In genomic region chr11:64241430-64242153, GRCh38 we compare ENCODE assay signal across 8 cellular contexts. TPM values are rescaled to one million over a fixed set of nuclear protein-coding genes. Genes with fewer than 3 reads are reported as not detected.
A peak's percentile ranks its signal among the peaks of the same experiment; 100 is the strongest.
DNase-seq lines count a peak whose midpoint lies in the region; ATAC-seq and TF ChIP-seq lines count a peak whose summit lies in the region.

No MANE protein-coding gene starts in this region.

- H4K20me1 ChIP-seq in SU-DHL-6 (ENCODE audit: low read depth, low read length) = no peaks in the 10 kb centered on the region

- H3K4me2 ChIP-seq in SU-DHL-6 (ENCODE audit: low read depth, low read length, poor library complexity, severe bottlenecking) = peak overlapping the region; percentile 93

- H3K27me3 ChIP-seq in SU-DHL-6 (ENCODE audit: low read length) = no peaks in the 10 kb centered on the region
- no peaks in the 10 kb centered on the region for H3K27me3 ChIP-seq in left ventricle myocardium inferior (ENCODE audit: low read depth)
- H3K27me3 ChIP-seq in prostate gland (replicated peaks; ENCODE audit: insufficient read depth) = no peaks in the 10 kb centered on the region

- no peaks in the 10 kb centered on the region for H3K27me3 Mint-ChIP-seq in activated naive CD8-positive, alpha-beta T cell treated with anti-CD3 and anti-CD28 coated beads, Interleukin-2, amount 50 U/mL, for 24 hours

- peak; percentile 100 for DNase-seq in GM12865 (ENCODE audit: low read depth)
- DNase-seq in NCI-H1417 (lab: John Stamatoyannopoulos, UW) = peak; percentile 97 to 99 (median 98)
- DNase-seq in activated naive CD8-positive, alpha-beta T cell treated with anti-CD3 and anti-CD28 coated beads, Interleukin-2, amount 50 U/mL, for 24 hours = peak; percentile 100
- DNase-seq in left ventricle myocardium inferior = peak; percentile 100
- DNase-seq in prostate gland (ENCODE audit: low spot score) = peak; percentile 99
- DNase-seq in ureter (ENCODE audit: low spot score) = peak; percentile 100

- peaks cover 22% of the 10 kb centered on the region for H3K79me2 ChIP-seq in SU-DHL-6 (ENCODE audit: insufficient read depth, low read length)

- peak overlapping the region; percentile 72 for H3K9ac ChIP-seq in SU-DHL-6 (ENCODE audit: low read length)

- H3K4me1 Mint-ChIP-seq in activated naive CD8-positive, alpha-beta T cell treated with anti-CD3 and anti-CD28 coated beads, Interleukin-2, amount 50 U/mL, for 24 hours = peaks cover 38% of the 10 kb centered on the region

- TF ChIP-seq CTCF in GM12865 (IDR thresholded peaks at IDR 0.05; ENCODE audit: insufficient read depth, low read depth, low read length, missing control alignments) = no peak
- TF ChIP-seq CTCF in SU-DHL-6 (IDR thresholded peaks at IDR 0.05; ENCODE audit: insufficient read depth, low read length, poor library complexity, severe bottlenecking) = no peak
- peak; percentile 7 for TF ChIP-seq CTCF in left ventricle myocardium inferior (IDR thresholded peaks at IDR 0.05; ENCODE audit: borderline replicate concordance)
- peak in 1 of 4 experiments; percentile 27 for TF ChIP-seq CTCF in prostate gland (IDR thresholded peaks at IDR 0.05)

- H3K9me2 ChIP-seq in SU-DHL-6 (replicated peaks; ENCODE audit: insufficient read depth, low read length) = no peaks in the 10 kb centered on the region

- H3F3A ChIP-seq in SU-DHL-6 (ENCODE audit: insufficient read depth) = peaks cover 54% of the 10 kb centered on the region

- peak; percentile 65 for ATAC-seq in HG02678 (IDR thresholded peaks at IDR 0.05; ENCODE audit: unreplicated experiment)
- peak; percentile 64 for ATAC-seq in activated naive CD8-positive, alpha-beta T cell treated with anti-CD3 and anti-CD28 coated beads, Interleukin-2, amount 50 U/mL, for 24 hours

- H3K36me3 ChIP-seq in SU-DHL-6 (ENCODE audit: low read length) = no peaks in the 10 kb centered on the region
- H3K36me3 ChIP-seq in left ventricle myocardium inferior = peaks cover 34% of the 10 kb centered on the region
- no peaks in the 10 kb centered on the region for H3K36me3 ChIP-seq in prostate gland

- under 1% methylated on average over 44 of the region's 53 CpGs for WGBS in prostate gland

- peaks cover 21% of the 10 kb centered on the region for H3K36me3 Mint-ChIP-seq in activated naive CD8-positive, alpha-beta T cell treated with anti-CD3 and anti-CD28 coated beads, Interleukin-2, amount 50 U/mL, for 24 hours (ENCODE audit: low read depth)

- no peaks in the 10 kb centered on the region for H3K9me3 Mint-ChIP-seq in activated naive CD8-positive, alpha-beta T cell treated with anti-CD3 and anti-CD28 coated beads, Interleukin-2, amount 50 U/mL, for 24 hours

- H3K27ac ChIP-seq in SU-DHL-6 (ENCODE audit: low read depth, low read length) (peak overlapping the region; percentile 86), left ventricle myocardium inferior (replicated peaks) (peak overlapping the region; percentile 100), prostate gland (peak overlapping the region; percentile 95 to 96)

- H3K4me1 ChIP-seq in left ventricle myocardium inferior (peaks cover 65% of the 10 kb centered on the region), prostate gland (replicated peaks) (peaks cover 29% of the 10 kb centered on the region)

- H3K27ac Mint-ChIP-seq in activated naive CD8-positive, alpha-beta T cell treated with anti-CD3 and anti-CD28 coated beads, Interleukin-2, amount 50 U/mL, for 24 hours = peak overlapping the region; percentile 93

- intact Hi-C loops in left ventricle myocardium inferior (cut with micrococcal nuclease) (no loop called here), prostate gland (cut with DNase I) (no loop called here)

- peak; percentile 95 for TF ChIP-seq POLR2A in prostate gland (IDR thresholded peaks at IDR 0.05)

- H3K4me3 Mint-ChIP-seq in activated naive CD8-positive, alpha-beta T cell treated with anti-CD3 and anti-CD28 coated beads, Interleukin-2, amount 50 U/mL, for 24 hours = peak overlapping the region; percentile 87

- H3K4me3 ChIP-seq in GM12865 (ENCODE audit: low read depth, low read length) (peak overlapping the region; percentile 89), SU-DHL-6 (ENCODE audit: insufficient read depth, low read length, poor library complexity, severe bottlenecking) (peak overlapping the region; percentile 78), left ventricle myocardium inferior (peak overlapping the region; percentile 84), prostate gland (peak overlapping the region; percentile 71 to 91)

- H3K9me3 ChIP-seq in SU-DHL-6 (ENCODE audit: insufficient read depth, low read length) = no peaks in the 10 kb centered on the region
- H3K9me3 ChIP-seq in left ventricle myocardium inferior (replicated peaks) = no peaks in the 10 kb centered on the region
- H3K9me3 ChIP-seq in prostate gland = no peaks in the 10 kb centered on the region

- no peak overlapping the region for H2AFZ ChIP-seq in SU-DHL-6 (ENCODE audit: low read depth, low read length, severe bottlenecking)

RNA-seq across cellular contexts. Expression of gene FKBP2, which starts 0.7 kb away (rescaled TPM):
- 45.5 TPM for total RNA-seq in left ventricle myocardium inferior
- 100 to 1,000 TPM; 138 to 164 TPM for total RNA-seq in prostate gland
- 55.7 TPM for total RNA-seq in ureter

RNA-seq across cellular contexts. Expression of gene PPP1R14B, which starts 5.2 kb away (rescaled TPM):
- total RNA-seq in left ventricle myocardium inferior = 102 TPM
- 10 to 100 TPM; 60.5 to 69.3 TPM for total RNA-seq in prostate gland
- 136 TPM for total RNA-seq in ureter

RNA-seq across cellular contexts. Expression of gene VEGFB, which starts 7.2 kb away (rescaled TPM):
- total RNA-seq in left ventricle myocardium inferior (272 TPM), prostate gland (10 to 100 TPM; 50.9 to 91.2 TPM), ureter (51.6 TPM)

RNA-seq across cellular contexts. Expression of gene PLCB3, which starts 9.7 kb away (rescaled TPM):
- total RNA-seq in left ventricle myocardium inferior (10.0 TPM), prostate gland (10 to 100 TPM; 26.3 to 43.1 TPM), ureter (33.5 TPM)

RNA-seq across cellular contexts. Expression of gene DNAJC4, which starts 11.2 kb away (rescaled TPM):
- total RNA-seq in left ventricle myocardium inferior (59.9 TPM), prostate gland (10 to 100 TPM; 55.8 to 63.8 TPM), ureter (44.1 TPM)

Comparison
In these comparisons a context has a peak if more than half of its experiments do, and no peak if none do; other contexts are left out.
1. Peak in every context shown above with its lines: DNase-seq, ATAC-seq, H3K4me3 ChIP-seq and H3K27ac ChIP-seq.